Comparison of ENCODE assay signal across 24 cellular contexts in genomic region chr7:116161733-116162132, GRCh38. TPM values are rescaled to one million over a fixed set of nuclear protein-coding genes. Genes with fewer than 3 reads are reported as not detected.
DNase-seq lines count a peak whose midpoint lies in the region; ATAC-seq, FAIRE-seq and TF ChIP-seq lines count a peak whose summit lies in the region.
"Had no signal": no experiment of that assay in that cellular context is flagged by ENCODE, and none has a peak within 500 bp of the region (broad histone marks: within the 10 kb centered on the region; RNA-seq: fewer than 3 reads in every experiment).

No MANE protein-coding gene starts in this region.

- H3K9ac ChIP-seq in H9 (ENCODE audit: extremely low read depth, insufficient read length, low read length) = no peak overlapping the region
- no peak overlapping the region for H3K9ac ChIP-seq in H1 (replicated peaks in 1 of 4; ENCODE audit: extremely low read depth in 1 of 4, low read depth in 3 of 4, low read length in 3 of 4)
- H3K9ac ChIP-seq: GM23248 had no signal

- H3K36me3 ChIP-seq in A673 (ENCODE audit: insufficient read depth, low read length, poor library complexity, severe bottlenecking) (no peaks in the 10 kb centered on the region), H1 (ENCODE audit: control insufficient read depth in 2 of 4, insufficient read depth in 4 of 4, low read length in 3 of 4) (no peaks in the 10 kb centered on the region)
- H3K36me3 ChIP-seq: gastrocnemius medialis, right lobe of liver, vagina had no signal

- H3K4me1 Mint-ChIP-seq in H9 = peaks cover 9 to 14% of the 10 kb centered on the region in 2 experiments
- H3K4me1 Mint-ChIP-seq in memory B cell = peaks cover 50% of the 10 kb centered on the region
- H3K4me1 Mint-ChIP-seq in activated naive CD4-positive, alpha-beta T cell treated with anti-CD3 and anti-CD28 coated beads, Interleukin-2, amount 10 ng/mL, durations not matched to agents 7 days and 5 days = peaks cover 5% of the 10 kb centered on the region

- CTCF ChIA-PET in A673 (lab: Charles Lee) (no interaction called here), H1 (lab: Charles Lee; ENCODE audit: partially characterized antibody) (interaction anchor here (1.0 to 3.1 kb wide), 4 partner anchors 9 to 75 kb away, joined by 3 to 9 read pairs (median 4); no protein-coding TSS in a partner anchor)
- CTCF ChIA-PET in activated naive CD4-positive, alpha-beta T cell treated with anti-CD3 and anti-CD28 coated beads, Interleukin-2, amount 10 ng/mL, durations not matched to agents 7 days and 5 days (lab: Charles Lee) = interaction anchor here (1.3 to 3.1 kb wide), 2 partner anchors 11 to 365 kb away, joined by 3 to 18 read pairs; no protein-coding TSS in a partner anchor

- DNase-seq in A673 (ENCODE audit: low spot score) (peak; percentile 42), H9 (peak; percentile 49), H1 (ENCODE audit: low read depth in 1 of 2, low spot score in 2 of 2) (no peak), memory B cell (ENCODE audit: low spot score in 2 of 2) (no peak), occipital lobe (lab: John Stamatoyannopoulos, UW) (no peak), EL (no peak), cortex of kidney (lab: John Stamatoyannopoulos, UW) (no peak)
- no peak for DNase-seq in activated naive CD4-positive, alpha-beta T cell treated with anti-CD3 and anti-CD28 coated beads, Interleukin-2, amount 10 ng/mL, durations not matched to agents 7 days and 5 days
- DNase-seq: activated T-cell treated with anti-CD3 and anti-CD28 coated beads, Interleukin-2, amount 50 U/mL, for 1 hour; body of pancreas; gastrocnemius medialis; GM23248; KG1; mucosa of descending colon; NCI-H226; NK-92 treated with Interleukin-12 subunit alpha and Interleukin-12 subunit beta, amount 100 ng/mL, for 24 hours; nucleus accumbens; right lobe of liver; stimulated activated naive CD8-positive, alpha-beta T cell treated with anti-CD3 and anti-CD28 coated beads, Interleukin-15, amount 100 ng/mL, for 72 hours had no signal

- H2BK20ac ChIP-seq in H9 (ENCODE audit: low read depth, low read length, poor library complexity, severe bottlenecking) (no peak overlapping the region), H1 (ENCODE audit: low read length) (no peak overlapping the region)

- no peak for TF ChIP-seq EP300 in H1 (IDR thresholded peaks at IDR 0.05; ENCODE audit: borderline replicate concordance in 1 of 2, low read depth in 2 of 2, low read length in 2 of 2)

- H4K91ac ChIP-seq in H9 (ENCODE audit: insufficient read length, low read depth, low read length) = no peak overlapping the region
- H4K91ac ChIP-seq in H1 (replicated peaks; ENCODE audit: insufficient read length, low read length) = no peak overlapping the region

- H3K23me2 ChIP-seq in H9 (ENCODE audit: insufficient read length, low read depth, low read length, poor library complexity, severe bottlenecking) (no peaks in the 10 kb centered on the region), H1 (ENCODE audit: low read depth, low read length) (no peaks in the 10 kb centered on the region; the same call in 1 of the 2 replicates)

- H3K14ac ChIP-seq in H9 (ENCODE audit: insufficient read depth, low read length) = no peak overlapping the region
- no peak overlapping the region for H3K14ac ChIP-seq in H1 (ENCODE audit: insufficient read length)

- no peaks in the 10 kb centered on the region for H4K20me1 ChIP-seq in H9 (ENCODE audit: control insufficient read depth, insufficient read depth, insufficient read length)
- no peaks in the 10 kb centered on the region for H4K20me1 ChIP-seq in H1 (replicated peaks in 1 of 2; ENCODE audit: control insufficient read depth in 1 of 2, insufficient read depth in 2 of 2, low read length in 2 of 2)

- H3K27ac Mint-ChIP-seq in H9 = no peak overlapping the region; a peak in 1 of 7 replicates
- H3K27ac Mint-ChIP-seq in memory B cell = peak overlapping the region; percentile 8
- no peak overlapping the region for H3K27ac Mint-ChIP-seq in activated naive CD4-positive, alpha-beta T cell treated with anti-CD3 and anti-CD28 coated beads, Interleukin-2, amount 10 ng/mL, durations not matched to agents 7 days and 5 days
- H3K27ac Mint-ChIP-seq: activated naive CD4-positive, alpha-beta T cell treated with anti-CD3 and anti-CD28 coated beads, Interleukin-2, amount 50 U/mL, for 72 hours; dendritic cell treated with granulocyte-macrophage colony-stimulating factor and Interleukin-4, amounts not matched to agents 40 ng/mL and 50 ng/mL, for 4 days; stimulated activated naive CD8-positive, alpha-beta T cell treated with anti-CD3 and anti-CD28 coated beads, Interleukin-15, amount 100 ng/mL, for 72 hours had no signal

- H2BK120ac ChIP-seq in H9 (ENCODE audit: low read depth, low read length, poor library complexity, severe bottlenecking) (no peak overlapping the region), H1 (replicated peaks; ENCODE audit: low read depth, low read length) (no peak overlapping the region)

- no peaks in the 10 kb centered on the region for H3K27me3 Mint-ChIP-seq in H9 (ENCODE audit: low read depth)
- H3K27me3 Mint-ChIP-seq in memory B cell = no peaks in the 10 kb centered on the region
- H3K27me3 Mint-ChIP-seq in activated naive CD4-positive, alpha-beta T cell treated with anti-CD3 and anti-CD28 coated beads, Interleukin-2, amount 10 ng/mL, durations not matched to agents 7 days and 5 days = peaks cover 27% of the 10 kb centered on the region
- H3K27me3 Mint-ChIP-seq: dendritic cell treated with granulocyte-macrophage colony-stimulating factor and Interleukin-4, amounts not matched to agents 40 ng/mL and 50 ng/mL, for 4 days had no signal

- H2BK15ac ChIP-seq in H9 (ENCODE audit: low read depth, low read length) (no peak overlapping the region), H1 (ENCODE audit: low read length) (no peak overlapping the region)

- H3K56ac ChIP-seq in H9 (ENCODE audit: insufficient read length, low read depth, low read length) (no peak overlapping the region), H1 (replicated peaks; ENCODE audit: insufficient read length, low read depth, low read length) (no peak overlapping the region)

- H3K27ac ChIP-seq in A673 (ENCODE audit: low read depth, low read length, poor library complexity, severe bottlenecking) (no peak overlapping the region), H9 (ENCODE audit: insufficient read length, low read depth, low read length) (no peak overlapping the region), H1 (ENCODE audit: low read depth, low read length) (no peak overlapping the region)
- H3K27ac ChIP-seq: body of pancreas, gastrocnemius medialis, GM23248, right lobe of liver, vagina had no signal

- H3T11ph ChIP-seq in H9 (ENCODE audit: low read length) = no peak overlapping the region

- ATAC-seq in memory B cell (ENCODE audit: low read depth) = no peak
- ATAC-seq: activated naive CD4-positive, alpha-beta T cell treated with anti-CD3 and anti-CD28 coated beads, Interleukin-2, amount 50 U/mL, for 72 hours; body of pancreas; gastrocnemius medialis; mucosa of descending colon; right lobe of liver; stimulated activated naive CD8-positive, alpha-beta T cell treated with anti-CD3 and anti-CD28 coated beads, Interleukin-15, amount 100 ng/mL, for 72 hours had no signal

- FAIRE-seq in H1 (lab: Jason Lieb, UNC) = peak; percentile 91
- FAIRE-seq: GM12878 had no signal

- no peak overlapping the region for H2AFZ ChIP-seq in H9 (ENCODE audit: low read length)
- no peak overlapping the region for H2AFZ ChIP-seq in H1 (ENCODE audit: low read length)
- H2AFZ ChIP-seq: GM23248 had no signal

- H2BK5ac ChIP-seq in H9 (ENCODE audit: insufficient read length, low read length) (no peak overlapping the region), H1 (ENCODE audit: low read depth, low read length) (no peak overlapping the region)

- no peaks in the 10 kb centered on the region for H3K79me2 ChIP-seq in H9 (ENCODE audit: insufficient read depth, low read length)
- H3K79me2 ChIP-seq in H1 (ENCODE audit: control insufficient read depth in 1 of 2, insufficient read depth in 2 of 2, low read length in 2 of 2) = no peaks in the 10 kb centered on the region

- TF ChIP-seq CTCF in A673 (conservative IDR thresholded peaks at IDR 0.05; ENCODE audit: low read depth, low read length) (no peak), H9 (conservative IDR thresholded peaks at IDR 0.05) (no peak), H1 (IDR thresholded peaks at IDR 0.05; ENCODE audit: control extremely low read depth in 1 of 3, insufficient read depth in 1 of 3, low read depth in 1 of 3, low read length in 3 of 3) (no peak)

- intact Hi-C loops in A673 (cut with micrococcal nuclease; ENCODE audit: unreplicated experiment) = no loop called here

- no peak overlapping the region for H3K4me3 Mint-ChIP-seq in H9
- H3K4me3 Mint-ChIP-seq in memory B cell = no peak overlapping the region
- no peak overlapping the region for H3K4me3 Mint-ChIP-seq in activated naive CD4-positive, alpha-beta T cell treated with anti-CD3 and anti-CD28 coated beads, Interleukin-2, amount 10 ng/mL, durations not matched to agents 7 days and 5 days
- H3K4me3 Mint-ChIP-seq: dendritic cell treated with granulocyte-macrophage colony-stimulating factor and Interleukin-4, amounts not matched to agents 40 ng/mL and 50 ng/mL, for 4 days; stimulated activated naive CD8-positive, alpha-beta T cell treated with anti-CD3 and anti-CD28 coated beads, Interleukin-15, amount 100 ng/mL, for 72 hours had no signal

- no peaks in the 10 kb centered on the region for H3K36me3 Mint-ChIP-seq in H9 (ENCODE audit: insufficient read depth in 1 of 3, low read depth in 3 of 3)
- H3K36me3 Mint-ChIP-seq in memory B cell = peaks cover 5% of the 10 kb centered on the region
- no peaks in the 10 kb centered on the region for H3K36me3 Mint-ChIP-seq in activated naive CD4-positive, alpha-beta T cell treated with anti-CD3 and anti-CD28 coated beads, Interleukin-2, amount 10 ng/mL, durations not matched to agents 7 days and 5 days
- H3K36me3 Mint-ChIP-seq: activated naive CD4-positive, alpha-beta T cell treated with anti-CD3 and anti-CD28 coated beads, Interleukin-2, amount 50 U/mL, for 72 hours had no signal

- H3K79me1 ChIP-seq in H9 (ENCODE audit: insufficient read depth, low read depth, low read length, poor library complexity, severe bottlenecking) (no peaks in the 10 kb centered on the region), H1 (ENCODE audit: low read depth, low read length) (no peaks in the 10 kb centered on the region)

- H3K23ac ChIP-seq in H9 (ENCODE audit: insufficient read length, low read depth, low read length) (no peak overlapping the region), H1 (ENCODE audit: insufficient read length) (no peak overlapping the region)

- no peak for TF ChIP-seq RAD21 in H1 (IDR thresholded peaks at IDR 0.05 in 1 of 2, conservative IDR thresholded peaks at IDR 0.05 in 1 of 2; ENCODE audit: low read depth in 2 of 2, low read length in 2 of 2)

- H3K4ac ChIP-seq in H9 (ENCODE audit: low read depth, low read length) = no peak overlapping the region
- H3K4ac ChIP-seq in H1 (replicated peaks; ENCODE audit: insufficient read length, low read depth, low read length) = no peak overlapping the region

- no peak overlapping the region for H3K4me2 ChIP-seq in H9 (ENCODE audit: insufficient read depth, insufficient read length, low read length)
- peak overlapping the region; percentile 29 to 33; a peak in 1 of 4 replicates for H3K4me2 ChIP-seq in H1 (ENCODE audit: insufficient read depth in 1 of 2, low read depth in 2 of 2, low read length in 2 of 2)

- peaks cover 19% of the 10 kb centered on the region for H3K4me1 ChIP-seq in A673 (ENCODE audit: insufficient read depth, low read length, poor library complexity, severe bottlenecking)
- no peaks in the 10 kb centered on the region for H3K4me1 ChIP-seq in H9 (ENCODE audit: insufficient read depth, low read length)
- H3K4me1 ChIP-seq in H1 (replicated peaks in 1 of 4; ENCODE audit: control insufficient read depth in 3 of 4, insufficient read depth in 4 of 4, low read length in 3 of 4) = peaks cover 0 to 4% (median 0%) of the 10 kb centered on the region in 4 experiments; a peak in 2 of 7 replicates
- H3K4me1 ChIP-seq: gastrocnemius medialis, right lobe of liver, vagina had no signal

- H3K18ac ChIP-seq in H9 (ENCODE audit: insufficient read length, low read depth, low read length) (no peak overlapping the region), H1 (ENCODE audit: extremely low read depth, low read length) (no peak overlapping the region)

- no peaks in the 10 kb centered on the region for H3K9me3 ChIP-seq in A673 (ENCODE audit: low read depth, low read length, poor library complexity, severe bottlenecking)
- no peaks in the 10 kb centered on the region for H3K9me3 ChIP-seq in H9 (ENCODE audit: control insufficient read depth, low read depth, low read length)
- H3K9me3 ChIP-seq in H1 (ENCODE audit: insufficient read depth in 2 of 2, low read depth in 1 of 2, low read length in 1 of 2) = no peaks in the 10 kb centered on the region
- H3K9me3 ChIP-seq: body of pancreas, gastrocnemius medialis, mucosa of descending colon, right lobe of liver, vagina had no signal

- H2BK12ac ChIP-seq in H9 (ENCODE audit: insufficient read length, low read depth, low read length) = no peak overlapping the region
- H2BK12ac ChIP-seq in H1 (ENCODE audit: low read depth, low read length) = no peak overlapping the region

- TF ChIP-seq POLR2A in H1 (IDR thresholded peaks at IDR 0.05; ENCODE audit: control extremely low read depth in 1 of 2, low read depth in 2 of 2, low read length in 2 of 2) = no peak

- POLR2A ChIA-PET in A673 (lab: Charles Lee; ENCODE audit: low non-redundant PET) = interaction anchor here (0.6 kb wide), 1 partner anchor 1077 kb away, joined by 8 read pairs; no protein-coding TSS in a partner anchor
- POLR2A ChIA-PET in H1 (lab: Charles Lee; ENCODE audit: partially characterized antibody) = interaction anchor here (1.0 kb wide), 1 partner anchor 8 kb away, joined by 3 read pairs; no protein-coding TSS in a partner anchor

- no peak overlapping the region for H4K8ac ChIP-seq in H9 (replicated peaks; ENCODE audit: insufficient read length, low read depth, low read length)
- no peak overlapping the region for H4K8ac ChIP-seq in H1 (ENCODE audit: extremely low read depth, insufficient read depth, low read length)

- H4K5ac ChIP-seq in H9 (ENCODE audit: insufficient read length, low read depth, low read length) = no peak overlapping the region
- no peak overlapping the region for H4K5ac ChIP-seq in H1 (ENCODE audit: insufficient read length, low read depth, low read length)

- H3K9me3 Mint-ChIP-seq in H9 = no peaks in the 10 kb centered on the region
- H3K9me3 Mint-ChIP-seq in memory B cell = no peaks in the 10 kb centered on the region
- H3K9me3 Mint-ChIP-seq in activated naive CD4-positive, alpha-beta T cell treated with anti-CD3 and anti-CD28 coated beads, Interleukin-2, amount 10 ng/mL, durations not matched to agents 7 days and 5 days = no peaks in the 10 kb centered on the region
- H3K9me3 Mint-ChIP-seq: activated naive CD4-positive, alpha-beta T cell treated with anti-CD3 and anti-CD28 coated beads, Interleukin-2, amount 50 U/mL, for 72 hours; dendritic cell treated with granulocyte-macrophage colony-stimulating factor and Interleukin-4, amounts not matched to agents 40 ng/mL and 50 ng/mL, for 4 days; stimulated activated naive CD8-positive, alpha-beta T cell treated with anti-CD3 and anti-CD28 coated beads, Interleukin-15, amount 100 ng/mL, for 72 hours had no signal

- H2AK5ac ChIP-seq in H9 (ENCODE audit: insufficient read length, low read length) (no peak overlapping the region), H1 (ENCODE audit: low read depth, low read length) (no peak overlapping the region)

- no peak overlapping the region for H3K4me3 ChIP-seq in A673 (ENCODE audit: low read depth, low read length, poor library complexity, severe bottlenecking)
- no peak overlapping the region for H3K4me3 ChIP-seq in H1 (ENCODE audit: extremely low read depth in 1 of 4, insufficient read depth in 2 of 4, low read depth in 3 of 4, low read length in 4 of 4)
- H3K4me3 ChIP-seq: body of pancreas, gastrocnemius medialis, GM12878, GM23248, mucosa of descending colon, right lobe of liver, vagina had no signal

- no TSS peak for BruUV-seq in A673 (replicated peaks; lab: Mats Ljungman, UMichigan)

- H3K27me3 ChIP-seq in A673 (replicated peaks; ENCODE audit: insufficient read depth, low read depth, low read length, poor library complexity) (no peaks in the 10 kb centered on the region), H9 (ENCODE audit: insufficient read depth, low read length) (no peaks in the 10 kb centered on the region), H1 (replicated peaks in 1 of 4; ENCODE audit: control insufficient read depth in 3 of 4, extremely low read depth in 1 of 4, insufficient read depth in 3 of 4, low read length in 3 of 4) (no peaks in the 10 kb centered on the region)
- H3K27me3 ChIP-seq: body of pancreas, gastrocnemius medialis, right lobe of liver, vagina had no signal

RNA-seq across cellular contexts. Expression of gene TES, which starts 48.6 kb away (rescaled TPM):
- total RNA-seq in A673 (2021) = 115 and 121 TPM in 2 replicates
- total RNA-seq in H9 (2021) = 28.2 and 30.9 TPM in 2 replicates
- total RNA-seq in H1 (2021; fragmentation: NEBNext Ultra II Directional; extraction: Animal tissue kit (Norgen Biotek cat#: 25700)) = 32.2 and 36.3 TPM in 2 replicates
- 11.6 and 18.2 TPM in 2 replicates for polyA plus RNA-seq in H1 (2011; rRNA removed)
- 20.8 TPM for polyA plus RNA-seq in H1 (2011; cell fraction: cytosol; rRNA removed)
- polyA plus RNA-seq in H1 (2011; cell fraction: nucleus; rRNA removed) = 24.1 TPM
- polyA plus RNA-seq in H1 (2012, experiment 1 of 2) = 18.6 to 20.5 TPM (median 19.9 TPM) in 4 replicates
- 3.6 TPM for polyA plus RNA-seq in H1 (2012, experiment 2 of 2)
- 37.5 TPM for polyA plus RNA-seq in H1 (2013, experiment 1 of 2)
- 38.6 TPM for polyA plus RNA-seq in H1 (2013, experiment 2 of 2)
- 27.1 and 39.1 TPM in 2 replicates for polyA minus RNA-seq in H1 (2011; rRNA and poly(A)+ RNA removed)
- 14.5 TPM for polyA minus RNA-seq in H1 (2011; cell fraction: cytosol; rRNA and poly(A)+ RNA removed)
- polyA minus RNA-seq in H1 (2011; cell fraction: nucleus; rRNA and poly(A)+ RNA removed) = 16.2 TPM
- total RNA-seq in occipital lobe = 13.4 TPM
- total RNA-seq: G401 had no signal

Comparison
In these comparisons a context has a peak if more than half of its experiments do, and no peak if none do; other contexts are left out.
1. DNase-seq: peak in A673 (single experiment) and H9 (single experiment); none in H1 (0 of 2), memory B cell (0 of 2), occipital lobe (single experiment), EL (single experiment), activated naive CD4-positive, alpha-beta T cell treated with anti-CD3 and anti-CD28 coated beads, Interleukin-2, amount 10 ng/mL, durations not matched to agents 7 days and 5 days (single experiment) and cortex of kidney (single experiment).